In the genomic region with DNA sequence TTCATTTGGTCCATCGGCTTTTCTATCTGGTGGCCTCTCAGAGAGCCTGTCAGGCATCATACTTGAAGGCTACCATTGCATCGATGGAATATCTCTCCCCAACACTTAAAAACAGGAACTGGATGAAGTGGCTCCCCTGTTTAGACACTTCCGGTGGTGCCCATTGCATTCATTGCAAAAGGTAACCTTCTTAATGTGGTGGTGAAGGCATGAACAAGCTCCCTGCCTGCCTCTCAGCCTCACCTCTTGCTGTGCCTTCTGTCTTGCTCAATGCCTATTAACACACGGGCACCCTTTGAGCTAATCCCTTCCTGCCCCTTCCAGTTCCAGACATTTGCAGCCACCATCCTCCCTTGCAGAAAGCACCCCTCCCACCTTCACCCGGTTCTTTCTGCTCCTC, we compare ENCODE assay signal across 27 cellular contexts.
DNase-seq lines count a peak whose midpoint lies in the region; ATAC-seq and TF ChIP-seq lines count a peak whose summit lies in the region.
"Had no signal": no experiment of that assay in that cellular context is flagged by ENCODE, and none has a peak within 500 bp of the region (broad histone marks: within the 10 kb centered on the region; RNA-seq: fewer than 3 reads in every experiment).

No MANE protein-coding gene starts in this region.

- DNase-seq in KBM-7 (peak; percentile 5), NCI-H69 (lab: John Stamatoyannopoulos, UW) (peak; percentile 54), hippocampal formation (lab: John Stamatoyannopoulos, UW) (no peak), mesothelial cell of epicardium (ENCODE audit: low spot score in 2 of 2, unreplicated experiment in 2 of 2) (no peak), nucleus accumbens (lab: John Stamatoyannopoulos, UW) (no peak)
- DNase-seq: 8988T; ACHN; BE2C; H9; Kasumi-1; NCI-H1092 treated with DMSO at 0.1 percent for 48 hours; NCI-H1436; NCI-H187; NCI-H2081 treated with DMSO at 0.1 percent for 48 hours; NCI-H2171 treated with DMSO at 0.1 percent for 48 hours; NCI-H446; NCI-H524 treated with DMSO at 0.1 percent for 48 hours; NCI-H82; NK-92 treated with Interleukin-12 subunit alpha and Interleukin-12 subunit beta, amount 100 ng/mL, for 24 hours; OCI-M1; Peyer's patch; SHP77 treated with DMSO at 0.1 percent for 48 hours; T-helper 17 cell had no signal

- H3K36me3 Mint-ChIP-seq in mesothelial cell of epicardium: no peaks in the 10 kb centered on the region

- peaks cover 6% of the 10 kb centered on the region for H3K9me3 Mint-ChIP-seq in mesothelial cell of epicardium
- H3K9me3 Mint-ChIP-seq: GM23338, H9 had no signal

- no peaks in the 10 kb centered on the region for H3K27me3 Mint-ChIP-seq in mesothelial cell of epicardium (ENCODE audit: low read depth)

- no peak for ATAC-seq in GM21423 (IDR thresholded peaks at IDR 0.05; ENCODE audit: unreplicated experiment)
- ATAC-seq: GM23338, T-helper 17 cell had no signal

- H3K4me1 Mint-ChIP-seq in mesothelial cell of epicardium: peaks cover 18% of the 10 kb centered on the region
- H3K4me1 Mint-ChIP-seq: GM23338 had no signal

- no peak overlapping the region for H3K27ac Mint-ChIP-seq in mesothelial cell of epicardium
- H3K27ac Mint-ChIP-seq: GM23338, H9, T-helper 17 cell had no signal

- H3K27ac ChIP-seq in C4-2B (peak overlapping the region; percentile 53; the same call in 1 of the 2 replicates), VCaP (peak overlapping the region; percentile 84)
- H3K27ac ChIP-seq: Peyer's patch had no signal

- no peak overlapping the region for H3K4me3 Mint-ChIP-seq in mesothelial cell of epicardium
- H3K4me3 Mint-ChIP-seq: GM23338, H9, T-helper 17 cell had no signal

- in situ Hi-C loops in KBM-7 (cut with MboI; ENCODE audit: low pct_unique_long_range_greater_than_20kb, low sequenced_read_pairs): no loop called here

- TF ChIP-seq CTCF in C4-2B (conservative IDR thresholded peaks at IDR 0.05) (no peak), VCaP (conservative IDR thresholded peaks at IDR 0.05) (no peak), mesothelial cell of epicardium (IDR thresholded peaks at IDR 0.05; ENCODE audit: unreplicated experiment) (no peak)

Comparison
In these comparisons a context has a peak if more than half of its experiments do, and no peak if none do; other contexts are left out.
1. DNase-seq: peak in KBM-7 (single experiment) and NCI-H69 (single experiment); none in hippocampal formation (0 of 2), mesothelial cell of epicardium (0 of 2) and nucleus accumbens (0 of 56).